Comparison of ENCODE assay signal across 19 cellular contexts in the genomic region with DNA sequence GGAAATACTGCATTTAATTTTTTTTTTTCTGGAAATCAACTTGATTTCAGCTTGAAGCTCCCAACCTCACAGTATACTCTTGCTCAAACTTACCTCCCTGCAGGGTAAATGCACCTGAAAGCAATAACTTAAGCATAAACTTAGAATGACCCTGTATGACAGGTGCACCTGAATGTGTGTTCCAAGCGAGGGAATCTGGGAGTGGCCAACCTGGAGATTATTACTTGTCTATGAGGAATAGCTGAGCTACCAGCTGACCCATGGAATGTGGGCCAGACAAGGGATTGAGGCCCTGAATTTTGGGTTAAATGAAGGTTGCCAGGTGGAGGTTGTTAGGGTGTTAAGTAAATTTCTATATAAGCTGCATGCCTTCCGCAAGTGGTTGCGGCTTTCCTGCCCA.
"Had no signal": no experiment of that assay in that cellular context is flagged by ENCODE, and none has a peak within 500 bp of the region (broad histone marks: within the 10 kb centered on the region; RNA-seq: fewer than 3 reads in every experiment).

No MANE protein-coding gene starts in this region.

- H3K4me3 Mint-ChIP-seq: activated B cell treated with CpG ODN at 0.5 μM for 24 hours; activated CD4-positive, alpha-beta memory T cell treated with anti-CD3 and anti-CD28 coated beads for 36 hours; activated T-helper 17 cell treated with anti-CD3 and anti-CD28 coated beads, Interleukin-2, amount 50 U/mL, for 72 hours; central memory CD8-positive, alpha-beta T cell; T-helper 2 cell treated with Interferon-gamma antibody and Interleukin-4, amounts not matched to agents 5 μg/mL and 100 μg/mL, for 36 hours had no signal

- H3K4me1 Mint-ChIP-seq: activated B cell treated with CpG ODN at 0.5 μM for 24 hours; activated T-helper 17 cell treated with anti-CD3 and anti-CD28 coated beads, Interleukin-2, amount 50 U/mL, for 72 hours; central memory CD8-positive, alpha-beta T cell had no signal

- H3K27me3 ChIP-seq: brain microvascular endothelial cell had no signal

- ATAC-seq: activated T-helper 17 cell treated with anti-CD3 and anti-CD28 coated beads, Interleukin-2, amount 50 U/mL, for 72 hours had no signal

- H3K36me3 ChIP-seq: brain microvascular endothelial cell had no signal

- H3K27ac ChIP-seq: brain microvascular endothelial cell had no signal

- DNase-seq: activated B cell treated with CpG ODN at 0.5 μM for 24 hours; activated CD4-positive, alpha-beta memory T cell treated with anti-CD3 and anti-CD28 coated beads for 36 hours; activated CD4-positive, alpha-beta T cell treated with anti-CD3 and anti-CD28 coated beads for 4 hours; activated naive CD4-positive, alpha-beta T cell treated with Interleukin-2 at 50 U/mL for 16 hours; brain microvascular endothelial cell; cortex of kidney; hippocampal formation; midbrain; occipital lobe; posterior cingulate gyrus; stimulated activated CD4-positive, alpha-beta T cell treated with anti-CD3 and anti-CD28 coated beads, Interleukin-12 subunit alpha, Interleukin-12 subunit beta, amount 100 ng/mL, for 4 hours; stimulated activated CD4-positive, alpha-beta T cell treated with anti-CD3 and anti-CD28 coated beads, Interleukin-1b, Interleukin-23, amount 100 ng/mL, for 48 hours; stimulated activated CD8-positive, alpha-beta memory T cell treated with anti-CD3 and anti-CD28 coated beads, Interleukin-4, amount 100 ng/mL, for 48 hours; stimulated activated naive CD4-positive, alpha-beta T cell; trophoblast cell had no signal

- H3K4me3 ChIP-seq: lung had no signal

- H3K27ac Mint-ChIP-seq: activated B cell treated with CpG ODN at 0.5 μM for 24 hours; activated CD4-positive, alpha-beta memory T cell treated with anti-CD3 and anti-CD28 coated beads for 36 hours; activated T-helper 17 cell treated with anti-CD3 and anti-CD28 coated beads, Interleukin-2, amount 50 U/mL, for 72 hours; T-helper 2 cell treated with Interferon-gamma antibody and Interleukin-4, amounts not matched to agents 5 μg/mL and 100 μg/mL, for 36 hours had no signal

- H3K27me3 Mint-ChIP-seq: activated B cell treated with CpG ODN at 0.5 μM for 24 hours; activated CD4-positive, alpha-beta memory T cell treated with anti-CD3 and anti-CD28 coated beads for 36 hours; activated T-helper 17 cell treated with anti-CD3 and anti-CD28 coated beads, Interleukin-2, amount 50 U/mL, for 72 hours; central memory CD8-positive, alpha-beta T cell had no signal
